In genomic region chr2:176637134-176637496, GRCh38 we compare ENCODE assay signal across 1 cellular context.
TF ChIP-seq lines count a peak whose summit lies in the region.

No MANE protein-coding gene starts in this region.

TF ChIP-seq in H1, 55 proteins besides CTCF, POLR2A, EP300 and RAD21:
- TF ChIP-seq POU5F1 (IDR thresholded peaks at IDR 0.05; ENCODE audit: low read depth, low read length) (no peak), BRCA1 (IDR thresholded peaks at IDR 0.05; ENCODE audit: low read depth, low read length) (no peak), MAX (IDR thresholded peaks at IDR 0.05) (no peak)
